11 cellular contexts compared by ENCODE assay signal in the genomic region with DNA sequence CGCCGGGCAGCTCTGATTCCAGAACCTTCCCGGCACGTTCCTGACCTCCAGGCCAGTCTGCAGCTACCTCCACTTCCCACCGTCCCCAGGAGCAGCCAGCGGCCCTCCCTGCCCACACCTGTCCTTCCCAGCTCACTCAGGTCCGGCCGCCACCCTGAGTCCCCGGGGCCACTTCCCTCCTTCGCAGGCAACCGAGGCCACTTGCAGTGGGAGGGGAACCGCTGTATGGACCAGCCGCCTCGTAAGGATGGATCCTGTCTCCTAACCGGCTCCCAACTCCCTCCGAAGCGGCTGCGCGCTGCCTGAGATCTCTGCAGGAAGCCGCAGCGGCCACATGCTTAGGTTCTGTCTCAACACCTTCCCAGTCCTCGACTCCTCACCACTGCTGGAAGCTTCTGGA. TPM values are rescaled to one million over a fixed set of nuclear protein-coding genes. Genes with fewer than 3 reads are reported as not detected.
A peak's percentile ranks its signal among the peaks of the same experiment; 100 is the strongest.
DNase-seq lines count a peak whose midpoint lies in the region; ATAC-seq and TF ChIP-seq lines count a peak whose summit lies in the region.
"Had no signal": no experiment of that assay in that cellular context is flagged by ENCODE, and none has a peak within 500 bp of the region (broad histone marks: within the 10 kb centered on the region; RNA-seq: fewer than 3 reads in every experiment).

No MANE protein-coding gene starts in this region.

- peaks cover 85% of the 10 kb centered on the region for H3K4me1 Mint-ChIP-seq in activated T-cell treated with anti-CD3 and anti-CD28 coated beads, Interleukin-2, amount 50 U/mL, for 72 hours (ENCODE audit: low read depth)
- H3K4me1 Mint-ChIP-seq in dendritic cell treated with granulocyte-macrophage colony-stimulating factor and Interleukin-4, amounts not matched to agents 40 ng/mL and 50 ng/mL, for 4 days (ENCODE audit: low read depth) = peaks cover 73% of the 10 kb centered on the region
- peaks cover 89% of the 10 kb centered on the region for H3K4me1 Mint-ChIP-seq in stimulated activated naive CD8-positive, alpha-beta T cell treated with anti-CD3 and anti-CD28 coated beads, Interleukin-15, amount 100 ng/mL, for 72 hours

- no peaks in the 10 kb centered on the region for H3K9me3 Mint-ChIP-seq in activated T-cell treated with anti-CD3 and anti-CD28 coated beads, Interleukin-2, amount 50 U/mL, for 72 hours
- no peaks in the 10 kb centered on the region for H3K9me3 Mint-ChIP-seq in dendritic cell treated with granulocyte-macrophage colony-stimulating factor and Interleukin-4, amounts not matched to agents 40 ng/mL and 50 ng/mL, for 4 days
- H3K9me3 Mint-ChIP-seq in stimulated activated naive CD8-positive, alpha-beta T cell treated with anti-CD3 and anti-CD28 coated beads, Interleukin-15, amount 100 ng/mL, for 72 hours = no peaks in the 10 kb centered on the region

- no peak for DNase-seq in activated T-cell treated with anti-CD3 and anti-CD28 coated beads, Interleukin-2, amount 50 U/mL, for 72 hours
- no peak for DNase-seq in activated T-cell treated with anti-CD3 and anti-CD28 coated beads, Interleukin-2, amount 50 U/mL, for 48 hours
- DNase-seq in RWPE1 (ENCODE audit: low spot score) (no peak), NCI-H2171 treated with DMSO at 0.1 percent for 48 hours (lab: John Stamatoyannopoulos, UW) (no peak), kidney glomerular epithelial cell (lab: John Stamatoyannopoulos, UW) (no peak)
- no peak for DNase-seq in stimulated activated naive CD8-positive, alpha-beta T cell treated with anti-CD3 and anti-CD28 coated beads, Interleukin-15, amount 100 ng/mL, for 72 hours
- DNase-seq: central memory CD4-positive, alpha-beta T cell; NCI-H1092; NCI-H510A treated with DMSO at 0.1 percent for 48 hours had no signal

- no peaks in the 10 kb centered on the region for H3K27me3 Mint-ChIP-seq in activated T-cell treated with anti-CD3 and anti-CD28 coated beads, Interleukin-2, amount 50 U/mL, for 72 hours (ENCODE audit: low read depth)
- H3K27me3 Mint-ChIP-seq in dendritic cell treated with granulocyte-macrophage colony-stimulating factor and Interleukin-4, amounts not matched to agents 40 ng/mL and 50 ng/mL, for 4 days = peaks cover 41% of the 10 kb centered on the region
- no peaks in the 10 kb centered on the region for H3K27me3 Mint-ChIP-seq in stimulated activated naive CD8-positive, alpha-beta T cell treated with anti-CD3 and anti-CD28 coated beads, Interleukin-15, amount 100 ng/mL, for 72 hours

- peak overlapping the region; percentile 97 for H3K27ac ChIP-seq in RWPE1

- H3K36me3 Mint-ChIP-seq in activated T-cell treated with anti-CD3 and anti-CD28 coated beads, Interleukin-2, amount 50 U/mL, for 72 hours (ENCODE audit: insufficient read depth in 2 of 2) = peaks cover 0 to 6% of the 10 kb centered on the region in 2 donors
- H3K36me3 Mint-ChIP-seq in dendritic cell treated with granulocyte-macrophage colony-stimulating factor and Interleukin-4, amounts not matched to agents 40 ng/mL and 50 ng/mL, for 4 days (ENCODE audit: low read depth) = peaks cover 30% of the 10 kb centered on the region

- TF ChIP-seq CTCF in RWPE1 (conservative IDR thresholded peaks at IDR 0.05; ENCODE audit: low read depth) = no peak

- intact Hi-C loops in dendritic cell treated with granulocyte-macrophage colony-stimulating factor and Interleukin-4, amounts not matched to agents 40 ng/mL and 50 ng/mL, for 4 days (cut with micrococcal nuclease) = loop anchor here (2.0 kb wide), 1 partner anchor 16 kb away; a partner anchor contains a TSS

- H3K4me3 Mint-ChIP-seq in activated T-cell treated with anti-CD3 and anti-CD28 coated beads, Interleukin-2, amount 50 U/mL, for 72 hours = peak overlapping the region; percentile 69 to 89
- H3K4me3 Mint-ChIP-seq in dendritic cell treated with granulocyte-macrophage colony-stimulating factor and Interleukin-4, amounts not matched to agents 40 ng/mL and 50 ng/mL, for 4 days = peak overlapping the region; percentile 7
- H3K4me3 Mint-ChIP-seq in stimulated activated naive CD8-positive, alpha-beta T cell treated with anti-CD3 and anti-CD28 coated beads, Interleukin-15, amount 100 ng/mL, for 72 hours = peak overlapping the region; percentile 90 to 96

- H3K27ac Mint-ChIP-seq in activated T-cell treated with anti-CD3 and anti-CD28 coated beads, Interleukin-2, amount 50 U/mL, for 72 hours = peak overlapping the region; percentile 90
- peak overlapping the region; percentile 91 for H3K27ac Mint-ChIP-seq in dendritic cell treated with granulocyte-macrophage colony-stimulating factor and Interleukin-4, amounts not matched to agents 40 ng/mL and 50 ng/mL, for 4 days
- peak overlapping the region in 1 of 2 donors; percentile 59 for H3K27ac Mint-ChIP-seq in stimulated activated naive CD8-positive, alpha-beta T cell treated with anti-CD3 and anti-CD28 coated beads, Interleukin-15, amount 100 ng/mL, for 72 hours

- POLR2A ChIA-PET in RWPE1 (lab: Yijun Ruan, JAX; ENCODE audit: low non-redundant PET) = interaction anchor here (0.5 kb wide), 1 partner anchor 334 kb away, joined by 3 read pairs; no protein-coding TSS in a partner anchor

- CTCF ChIA-PET in RWPE1 (lab: Yijun Ruan, JAX) = interaction anchor here (0.9 to 1.1 kb wide), 4 partner anchors 12 to 144 kb away, joined by 3 to 4 read pairs (median 3); no protein-coding TSS in a partner anchor

- ATAC-seq in activated T-cell treated with anti-CD3 and anti-CD28 coated beads, Interleukin-2, amount 50 U/mL, for 72 hours (replicated peaks in 1 of 2) = no peak
- no peak for ATAC-seq in stimulated activated naive CD8-positive, alpha-beta T cell treated with anti-CD3 and anti-CD28 coated beads, Interleukin-15, amount 100 ng/mL, for 72 hours
- ATAC-seq in GM18511 (IDR thresholded peaks at IDR 0.05; ENCODE audit: unreplicated experiment) = no peak

RNA-seq across cellular contexts. Expression of a gene that starts 7.5 kb away (rescaled TPM):
- total RNA-seq in activated T-cell treated with anti-CD3 and anti-CD28 coated beads, Interleukin-2, amount 50 U/mL, for 72 hours = 10 to 100 TPM; 23.1 to 23.5 TPM

RNA-seq across cellular contexts. Expression of a gene that starts 16.1 kb away (rescaled TPM):
- total RNA-seq in activated T-cell treated with anti-CD3 and anti-CD28 coated beads, Interleukin-2, amount 50 U/mL, for 72 hours = 10 to 100 TPM in 1 of 2 donors, 1 to 10 TPM in 1; 8.4 to 13.7 TPM

Comparison
In these comparisons a context has a peak if more than half of its experiments do, and no peak if none do; other contexts are left out.
1. H3K4me3 Mint-ChIP-seq: peak in every context shown above with its lines; median percentile 93 in stimulated activated naive CD8-positive, alpha-beta T cell treated with anti-CD3 and anti-CD28 coated beads, Interleukin-15, amount 100 ng/mL, for 72 hours; 79 in activated T-cell treated with anti-CD3 and anti-CD28 coated beads, Interleukin-2, amount 50 U/mL, for 72 hours; 7 in dendritic cell treated with granulocyte-macrophage colony-stimulating factor and Interleukin-4, amounts not matched to agents 40 ng/mL and 50 ng/mL, for 4 days.